In genomic region chr9:131043646-131044045, GRCh38 we compare ENCODE assay signal across 24 cellular contexts. TPM values are rescaled to one million over a fixed set of nuclear protein-coding genes. Genes with fewer than 3 reads are reported as not detected.
A peak's percentile ranks its signal among the peaks of the same experiment; 100 is the strongest.
DNase-seq lines count a peak whose midpoint lies in the region; ATAC-seq and TF ChIP-seq lines count a peak whose summit lies in the region.
"Had no signal": no experiment of that assay in that cellular context is flagged by ENCODE, and none has a peak within 500 bp of the region (broad histone marks: within the 10 kb centered on the region; RNA-seq: fewer than 3 reads in every experiment).

No MANE protein-coding gene starts in this region.

- no peak for ATAC-seq in CD8-positive, alpha-beta T cell
- ATAC-seq: GM23338, Right ventricle myocardium inferior, T-cell had no signal

- H3K27ac ChIP-seq in CD8-positive, alpha-beta T cell (ENCODE audit: low read depth, low read length) = no peak overlapping the region
- H3K27ac ChIP-seq in OCI-LY3 (ENCODE audit: low read length) (peak overlapping the region; percentile 96), spleen (peak overlapping the region in 6 of 8 donors; percentile 25 to 75 (median 56)), tibial nerve (no peak overlapping the region)
- H3K27ac ChIP-seq: PC-9, SJSA1 had no signal

- peak overlapping the region; percentile 78 for H3K4me2 ChIP-seq in OCI-LY3 (ENCODE audit: low read length)
- H3K4me2 ChIP-seq: GM23338, PC-9 had no signal

- H3K9ac ChIP-seq in OCI-LY3 (ENCODE audit: low read length) = peak overlapping the region; percentile 72

- H3K27ac Mint-ChIP-seq in CD8-positive, alpha-beta T cell = peak overlapping the region; percentile 10
- H3K27ac Mint-ChIP-seq: GM23338, HFFc6, T-cell had no signal

- H3K4me1 ChIP-seq in CD8-positive, alpha-beta T cell (ENCODE audit: insufficient read depth, low read length) = peaks cover 11% of the 10 kb centered on the region
- peaks cover 38% of the 10 kb centered on the region for H3K4me1 ChIP-seq in OCI-LY3 (ENCODE audit: low read length)
- H3K4me1 ChIP-seq in spleen = peaks cover 0 to 31% (median 15%) of the 10 kb centered on the region in 6 donors
- peaks cover 0 to 5% (median 0%) of the 10 kb centered on the region in 4 donors for H3K4me1 ChIP-seq in tibial nerve
- H3K4me1 ChIP-seq: HAP-1, SJSA1 had no signal

- H3K4me3 Mint-ChIP-seq in CD8-positive, alpha-beta T cell = no peak overlapping the region
- H3K4me3 Mint-ChIP-seq: GM23338, HFFc6, T-cell had no signal

- TF ChIP-seq POLR2A in spleen (IDR thresholded peaks at IDR 0.05) = no peak
- no peak for TF ChIP-seq POLR2A in lower leg skin (IDR thresholded peaks at IDR 0.05)
- no peak for TF ChIP-seq POLR2A in tibial nerve (IDR thresholded peaks at IDR 0.05)

- H3K9me3 ChIP-seq in CD8-positive, alpha-beta T cell (ENCODE audit: low read length) = no peaks in the 10 kb centered on the region
- H3K9me3 ChIP-seq in OCI-LY3 (ENCODE audit: insufficient read depth, low read length) = no peaks in the 10 kb centered on the region
- H3K9me3 ChIP-seq in spleen = no peaks in the 10 kb centered on the region
- no peaks in the 10 kb centered on the region for H3K9me3 ChIP-seq in tibial nerve
- H3K9me3 ChIP-seq: HAP-1, MG63, SJSA1 had no signal

- H3K27me3 Mint-ChIP-seq in CD8-positive, alpha-beta T cell (ENCODE audit: low read depth) = peaks cover 18% of the 10 kb centered on the region

- H3K4me1 Mint-ChIP-seq in CD8-positive, alpha-beta T cell (ENCODE audit: low read depth) = peaks cover 15% of the 10 kb centered on the region
- H3K4me1 Mint-ChIP-seq: GM23338 had no signal

- TF ChIP-seq CTCF in CD8-positive, alpha-beta T cell (IDR thresholded peaks at IDR 0.05) = no peak
- no peak for TF ChIP-seq CTCF in OCI-LY3 (IDR thresholded peaks at IDR 0.05; ENCODE audit: low read depth, low read length)
- no peak for TF ChIP-seq CTCF in spleen (IDR thresholded peaks at IDR 0.05 in 8 of 11, conservative IDR thresholded peaks at IDR 0.05 in 3 of 11)
- no peak for TF ChIP-seq CTCF in lower leg skin (IDR thresholded peaks at IDR 0.05)
- no peak for TF ChIP-seq CTCF in tibial nerve (IDR thresholded peaks at IDR 0.05)

- H3K79me2 ChIP-seq in OCI-LY3 (ENCODE audit: low read length) = no peaks in the 10 kb centered on the region

- intact Hi-C loops in CD8-positive, alpha-beta T cell (cut with DNase I, micrococcal nuclease) = no loop called here
- intact Hi-C loops in spleen (cut with DNase I; ENCODE audit: low total_unique reads) = loop anchor here (5.0 kb wide), 1 partner anchor 176 kb away; no protein-coding TSS in a partner anchor
- intact Hi-C loops in lower leg skin (cut with DNase I; ENCODE audit: low total_unique reads) = loop anchor here (10.0 kb wide), 1 partner anchor 339 kb away; no protein-coding TSS in a partner anchor

- no peaks in the 10 kb centered on the region for H3K9me3 Mint-ChIP-seq in CD8-positive, alpha-beta T cell
- H3K9me3 Mint-ChIP-seq: GM23338, HFFc6, T-cell had no signal

- no peaks in the 10 kb centered on the region for H3K36me3 Mint-ChIP-seq in CD8-positive, alpha-beta T cell
- H3K36me3 Mint-ChIP-seq: T-cell had no signal

- DNase-seq in CD8-positive, alpha-beta T cell = no peak
- DNase-seq in germinal center (ENCODE audit: low spot score) (peak; percentile 24), spleen (no peak), lower leg skin (ENCODE audit: low spot score in 2 of 2) (no peak), NCI-H510A (lab: John Stamatoyannopoulos, UW) (no peak), tibial nerve (ENCODE audit: low spot score in 2 of 2) (no peak)
- DNase-seq: DMS53, HFFc6, MG63, NCI-H1092, NCI-H1417 treated with DMSO at 0.1 percent for 48 hours, NCI-H1694 treated with DMSO at 0.1 percent for 48 hours, NCI-H2081, NCI-H2171 treated with DMSO at 0.1 percent for 48 hours, NCI-H524 treated with DMSO at 0.1 percent for 48 hours, NCI-H774, PC-9, T-cell had no signal

- WGBS in spleen, 5 donors = 52 to 62% (median 59%) methylated on average over 6 of the region's 6 CpGs
- WGBS in lower leg skin, 2 donors = 50 to 71% methylated on average over 6 of the region's 6 CpGs
- WGBS in tibial nerve, 2 donors = 58 to 61% methylated on average over 6 of the region's 6 CpGs

- H2AFZ ChIP-seq in OCI-LY3 (ENCODE audit: low read depth, low read length) = no peak overlapping the region
- H2AFZ ChIP-seq: GM23338, PC-9 had no signal

- H3K27me3 ChIP-seq in CD8-positive, alpha-beta T cell (ENCODE audit: insufficient read depth, low read length) = no peaks in the 10 kb centered on the region
- H3K27me3 ChIP-seq in OCI-LY3 (ENCODE audit: low read depth, low read length) (no peaks in the 10 kb centered on the region), spleen (replicated peaks in 1 of 7) (peaks cover 0 to 14% (median 0%) of the 10 kb centered on the region in 7 donors), tibial nerve (no peaks in the 10 kb centered on the region)
- H3K27me3 ChIP-seq: MG63, SJSA1 had no signal

- no peaks in the 10 kb centered on the region for H3K36me3 ChIP-seq in CD8-positive, alpha-beta T cell (ENCODE audit: insufficient read depth, low read length)
- no peaks in the 10 kb centered on the region for H3K36me3 ChIP-seq in OCI-LY3 (replicated peaks; ENCODE audit: low read depth, low read length)
- no peaks in the 10 kb centered on the region for H3K36me3 ChIP-seq in spleen
- H3K36me3 ChIP-seq in tibial nerve = no peaks in the 10 kb centered on the region
- H3K36me3 ChIP-seq: HAP-1, MG63, SJSA1 had no signal

- H4K20me1 ChIP-seq in OCI-LY3 (ENCODE audit: insufficient read depth, low read length) = no peaks in the 10 kb centered on the region

- POLR2A ChIA-PET in CD8-positive, alpha-beta T cell (lab: Charles Lee) = no interaction called here

- no peak overlapping the region for H3K4me3 ChIP-seq in CD8-positive, alpha-beta T cell (ENCODE audit: low read depth, low read length)
- H3K4me3 ChIP-seq in OCI-LY3 (ENCODE audit: low read length) (peak overlapping the region; percentile 54), spleen (no peak overlapping the region), lower leg skin (ENCODE audit: low read depth, poor library complexity, severe bottlenecking) (no peak overlapping the region), tibial nerve (no peak overlapping the region)
- H3K4me3 ChIP-seq: GM23338, HAP-1, MG63, PC-9, SJSA1 had no signal

- CTCF ChIA-PET in CD8-positive, alpha-beta T cell (lab: Charles Lee) = interaction anchor here (0.7 to 1.2 kb wide), 2 partner anchors 22 to 33 kb away, joined by 3 read pairs; no protein-coding TSS in a partner anchor

- no peak for TF ChIP-seq EP300 in tibial nerve (IDR thresholded peaks at IDR 0.05)

RNA-seq across cellular contexts. Expression of gene LAMC3, which starts 34.7 kb away (rescaled TPM):
- under 1 TPM; 0.19 to 0.43 TPM for total RNA-seq in CD8-positive, alpha-beta T cell
- total RNA-seq in spleen (10 to 100 TPM; 11.7 to 79.5 (median 36.2) TPM), lower leg skin (10 to 100 TPM in 3 of 4 donors, 1 to 10 TPM in 1; 9.1 to 23.0 (median 11.2) TPM), tibial nerve (1 to 10 TPM in 1 of 4 donors, under 1 TPM in 1, not detected in 2; 0.21 to 1.6 TPM)
- polyA plus RNA-seq in spleen = 10 to 100 TPM in 2 of 3 donors, 1 to 10 TPM in 1; 9.1 to 30.1 (median 20.5) TPM
- total RNA-seq: HFFc6, RPMI7951, SJSA1 had no signal

RNA-seq across cellular contexts. Expression of gene AIF1L, which starts 52.7 kb away (rescaled TPM):
- not detected for total RNA-seq in CD8-positive, alpha-beta T cell
- total RNA-seq in spleen (100 to 1,000 TPM; 141 to 596 (median 254) TPM), lower leg skin (10 to 100 TPM; 17.2 to 33.0 (median 20.7) TPM), tibial nerve (10 to 100 TPM; 42.9 to 55.9 (median 50.0) TPM)
- polyA plus RNA-seq in spleen = 100 to 1,000 TPM in 1 of 3 donors, 10 to 100 TPM in 2; 47.4 to 251 (median 59.4) TPM

Comparison
In these comparisons a context has a peak if more than half of its experiments do, and no peak if none do; other contexts are left out.
1. H3K27ac ChIP-seq: peak in OCI-LY3 (single experiment) and spleen (6 of 8); none in CD8-positive, alpha-beta T cell (single experiment) and tibial nerve (0 of 4).
2. RNA of gene AIF1L, which starts 52.7 kb away (total RNA-seq): 141 to 596 TPM in spleen, 42.9 to 55.9 TPM in tibial nerve and 17.2 to 33.0 TPM in lower leg skin; not detected in CD8-positive, alpha-beta T cell; every median in the first group is over 10 times any median in the second.
3. intact Hi-C loops: an anchor here in spleen (5.0 kb wide) and lower leg skin (10.0 kb wide); none called in CD8-positive, alpha-beta T cell.